ENCODE assay signal across 23 cellular contexts in genomic region chr20:60219984-60220540, GRCh38.
DNase-seq lines count a peak whose midpoint lies in the region; ATAC-seq, FAIRE-seq and TF ChIP-seq lines count a peak whose summit lies in the region.
"Had no signal": no experiment of that assay in that cellular context is flagged by ENCODE, and none has a peak within 500 bp of the region (broad histone marks: within the 10 kb centered on the region; RNA-seq: fewer than 3 reads in every experiment).

No MANE protein-coding gene starts in this region.

- no peaks in the 10 kb centered on the region for H3K36me3 ChIP-seq in mucosa of descending colon (ENCODE audit: low read depth)
- H3K36me3 ChIP-seq: BLaER1, HAP-1, SJSA1 had no signal

- H3K4me3 ChIP-seq in mucosa of descending colon: no peak overlapping the region
- H3K4me3 ChIP-seq: BLaER1, HAP-1, SJSA1 had no signal

- no peaks in the 10 kb centered on the region for H3K4me1 ChIP-seq in mucosa of descending colon (ENCODE audit: low read depth)
- H3K4me1 ChIP-seq: BLaER1, HAP-1, SJSA1 had no signal

- DNase-seq in Daoy (ENCODE audit: low read depth) (peak; percentile 74), HT1080 (ENCODE audit: low read depth) (peak; percentile 87), RPMI7951 (ENCODE audit: low read depth) (peak; percentile 38), mucosa of descending colon (no peak), NCI-H526 (lab: John Stamatoyannopoulos, UW) (no peak), putamen (ENCODE audit: low spot score) (no peak), D721Med (ENCODE audit: insufficient read length, low spot score) (no peak)
- no peak for DNase-seq in activated CD4-positive, alpha-beta T cell treated with anti-CD3 and anti-CD28 coated beads for 48 hours
- DNase-seq: CD4-positive, alpha-beta T cell; COR-L47; DMS 273 treated with DMSO at 0.1 percent for 48 hours; NCI-H1092; NCI-H146; NCI-H2029; NCI-H226; NCI-H510A treated with DMSO at 0.1 percent for 48 hours; NCI-H774; NK-92 treated with Interleukin-12 subunit alpha and Interleukin-12 subunit beta, amount 100 ng/mL, for 24 hours had no signal

- intact Hi-C loops in mucosa of descending colon (cut with DNase I, micrococcal nuclease): no loop called here

- no peak for TF ChIP-seq CTCF in mucosa of descending colon (IDR thresholded peaks at IDR 0.05)
- no peak for TF ChIP-seq CTCF in D721Med (IDR thresholded peaks at IDR 0.05; ENCODE audit: insufficient read depth, missing control alignments)

- no peak for FAIRE-seq in D721Med (lab: Jason Lieb, UNC)

- no peaks in the 10 kb centered on the region for H3K9me3 ChIP-seq in mucosa of descending colon
- H3K9me3 ChIP-seq: BLaER1, HAP-1, SJSA1 had no signal

- ATAC-seq in mucosa of descending colon: peak; percentile 48
- ATAC-seq: Panc1, Right ventricle myocardium inferior had no signal

Comparison
In these comparisons a context has a peak if more than half of its experiments do, and no peak if none do; other contexts are left out.
1. DNase-seq: peak in Daoy (single experiment), HT1080 (single experiment) and RPMI7951 (single experiment); none in mucosa of descending colon (0 of 3), NCI-H526 (0 of 2), putamen (single experiment), D721Med (single experiment) and activated CD4-positive, alpha-beta T cell treated with anti-CD3 and anti-CD28 coated beads for 48 hours (single experiment).